ENCODE assay signal across 8 cellular contexts in the genomic region with DNA sequence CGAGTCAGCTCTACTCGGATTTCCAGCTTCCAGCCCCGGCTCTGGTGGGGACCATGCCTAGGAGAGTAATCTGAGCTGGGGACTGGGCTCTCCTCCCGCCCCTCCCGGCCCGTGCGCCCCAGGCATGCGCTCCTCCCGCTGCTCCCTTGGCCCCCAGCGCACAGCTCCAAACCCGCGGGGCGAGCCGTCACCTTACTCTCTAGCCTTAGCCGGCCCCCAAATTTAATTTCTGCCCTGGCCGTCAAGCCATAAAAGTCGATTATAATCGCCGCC.
DNase-seq lines count a peak whose midpoint lies in the region; ATAC-seq and TF ChIP-seq lines count a peak whose summit lies in the region.

No MANE protein-coding gene starts in this region.

- peak overlapping the region; percentile 95 for H3K27ac ChIP-seq in brain microvascular endothelial cell

- H3K27me3 ChIP-seq in brain microvascular endothelial cell (replicated peaks) = no peaks in the 10 kb centered on the region

- peak overlapping the region; percentile 87 to 88 for H3K4me3 Mint-ChIP-seq in stimulated activated naive CD8-positive, alpha-beta T cell treated with anti-CD3 and anti-CD28 coated beads, Interleukin-15, amount 100 ng/mL, for 72 hours

- no peak for TF ChIP-seq CTCF in brain microvascular endothelial cell (IDR thresholded peaks at IDR 0.05; ENCODE audit: low read depth, low read length, missing control alignments)

- peaks cover 4% of the 10 kb centered on the region for H3K36me3 ChIP-seq in brain microvascular endothelial cell (replicated peaks)

- H3K9me3 Mint-ChIP-seq in stimulated activated naive CD8-positive, alpha-beta T cell treated with anti-CD3 and anti-CD28 coated beads, Interleukin-15, amount 100 ng/mL, for 72 hours = no peaks in the 10 kb centered on the region

- peak overlapping the region; percentile 72 for H3K4me3 ChIP-seq in brain microvascular endothelial cell (ENCODE audit: low read depth, low read length)

- no peak overlapping the region for H3K27ac Mint-ChIP-seq in stimulated activated naive CD8-positive, alpha-beta T cell treated with anti-CD3 and anti-CD28 coated beads, Interleukin-15, amount 100 ng/mL, for 72 hours

- peaks cover 56% of the 10 kb centered on the region for H3K27me3 Mint-ChIP-seq in stimulated activated naive CD8-positive, alpha-beta T cell treated with anti-CD3 and anti-CD28 coated beads, Interleukin-15, amount 100 ng/mL, for 72 hours

- ATAC-seq in GM18511 (IDR thresholded peaks at IDR 0.05; ENCODE audit: unreplicated experiment) (peak; percentile 16), HG03457 (IDR thresholded peaks at IDR 0.05; ENCODE audit: unreplicated experiment) (no peak)
- peak; percentile 41 for ATAC-seq in stimulated activated naive CD8-positive, alpha-beta T cell treated with anti-CD3 and anti-CD28 coated beads, Interleukin-15, amount 100 ng/mL, for 72 hours

- in situ Hi-C loops in brain microvascular endothelial cell (cut with HindIII; ENCODE audit: low pct_ligation_motif_present, low sequenced_read_pairs) = no loop called here

- peaks cover 32% of the 10 kb centered on the region for H3K4me1 Mint-ChIP-seq in stimulated activated naive CD8-positive, alpha-beta T cell treated with anti-CD3 and anti-CD28 coated beads, Interleukin-15, amount 100 ng/mL, for 72 hours

- DNase-seq in 8988T (peak; percentile 40), NCI-H1092 (lab: John Stamatoyannopoulos, UW) (peak; percentile 2), brain microvascular endothelial cell (peak; percentile 51), iris pigment epithelial cell (ENCODE audit: low read depth) (peak; percentile 77)
- no peak for DNase-seq in stimulated activated naive CD8-positive, alpha-beta T cell treated with anti-CD3 and anti-CD28 coated beads, Interleukin-15, amount 100 ng/mL, for 72 hours
- DNase-seq in activated effector memory CD4-positive, alpha-beta T cell treated with anti-CD3 and anti-CD28 coated beads, Interleukin-2, amount 50 U/mL, for 16 hours = no peak

Comparison
In these comparisons a context has a peak if more than half of its experiments do, and no peak if none do; other contexts are left out.
1. DNase-seq: peak in 8988T (single experiment), NCI-H1092 (single experiment), brain microvascular endothelial cell (single experiment) and iris pigment epithelial cell (single experiment); none in stimulated activated naive CD8-positive, alpha-beta T cell treated with anti-CD3 and anti-CD28 coated beads, Interleukin-15, amount 100 ng/mL, for 72 hours (0 of 2) and activated effector memory CD4-positive, alpha-beta T cell treated with anti-CD3 and anti-CD28 coated beads, Interleukin-2, amount 50 U/mL, for 16 hours (single experiment).